ENCODE assay signal across 10 cellular contexts in genomic region chr1:162538815-162539431, GRCh38. TPM values are rescaled to one million over a fixed set of nuclear protein-coding genes. Genes with fewer than 3 reads are reported as not detected.
DNase-seq lines count a peak whose midpoint lies in the region; ATAC-seq and TF ChIP-seq lines count a peak whose summit lies in the region.
"Had no signal": no experiment of that assay in that cellular context is flagged by ENCODE, and none has a peak within 500 bp of the region (broad histone marks: within the 10 kb centered on the region; RNA-seq: fewer than 3 reads in every experiment).

No MANE protein-coding gene starts in this region.

- H3K4me1 ChIP-seq in mesodermal cell (ENCODE audit: control insufficient read depth, insufficient read depth, low read length, poor library complexity, severe bottlenecking) (no peaks in the 10 kb centered on the region), spleen (no peaks in the 10 kb centered on the region)

- H3K36me3 ChIP-seq in mesodermal cell (ENCODE audit: control insufficient read depth, insufficient read depth, low read length), result no peaks in the 10 kb centered on the region
- no peaks in the 10 kb centered on the region for H3K36me3 ChIP-seq in spleen

- H3K27ac ChIP-seq in mesodermal cell (ENCODE audit: low read depth, low read length, severe bottlenecking) (peak overlapping the region; percentile 24), spleen (no peak overlapping the region)

- H3K9me3 ChIP-seq in mesodermal cell (ENCODE audit: control insufficient read depth, low read length), result peaks cover under 1% of the 10 kb centered on the region
- peaks cover 0 to 17% (median 8%) of the 10 kb centered on the region in 8 donors for H3K9me3 ChIP-seq in spleen

- 100% methylated on average over 1 of the region's 1 CpG for WGBS in mesodermal cell (ENCODE audit: insufficient coverage in 2 of 2), 2 experiments
- 82 to 100% (median 86%) methylated on average over 1 of the region's 1 CpG for WGBS in spleen, 5 donors

- intact Hi-C loops in spleen (cut with DNase I; ENCODE audit: low total_unique reads), result no loop called here

- in situ Hi-C loops in astrocyte of the spinal cord (cut with HindIII; ENCODE audit: low sequenced_read_pairs), result no loop called here

- ATAC-seq in GM19397 (IDR thresholded peaks at IDR 0.05; ENCODE audit: unreplicated experiment), result no peak
- ATAC-seq: naive thymus-derived CD8-positive, alpha-beta T cell had no signal

- no peak for TF ChIP-seq CTCF in astrocyte of the spinal cord (IDR thresholded peaks at IDR 0.05; ENCODE audit: low read depth, low read length)
- no peak for TF ChIP-seq CTCF in spleen (IDR thresholded peaks at IDR 0.05 in 8 of 11, conservative IDR thresholded peaks at IDR 0.05 in 3 of 11)

- H3K27me3 ChIP-seq in spleen (replicated peaks in 1 of 7), result no peaks in the 10 kb centered on the region

- DNase-seq in EH (ENCODE audit: low read depth) (peak; percentile 95), MV-4-11 (lab: John Stamatoyannopoulos, UW) (peak; percentile 34), astrocyte of the spinal cord (ENCODE audit: low read depth, low spot score) (peak; percentile 93), nucleus accumbens (lab: John Stamatoyannopoulos, UW) (no peak), AML-193 (lab: John Stamatoyannopoulos, UW) (no peak), spleen (no peak)
- DNase-seq: head of caudate nucleus; naive thymus-derived CD8-positive, alpha-beta T cell had no signal

- H3K4me3 ChIP-seq in astrocyte of the spinal cord (ENCODE audit: low read depth, low read length) (no peak overlapping the region), mesodermal cell (ENCODE audit: extremely low read depth, insufficient read depth, low read length, poor library complexity, severe bottlenecking) (no peak overlapping the region), spleen (no peak overlapping the region)

- TF ChIP-seq POLR2A in spleen (IDR thresholded peaks at IDR 0.05), result no peak

RNA-seq across cellular contexts. Expression of gene UAP1, which starts 22.6 kb away (rescaled TPM):
- polyA plus RNA-seq in mesodermal cell (2013, experiment 1 of 2), result 42.5 TPM
- polyA plus RNA-seq in mesodermal cell (2013, experiment 2 of 2), result 44.0 TPM
- 10 to 100 TPM; 19.1 to 48.3 (median 24.5) TPM for total RNA-seq in spleen
- polyA plus RNA-seq in spleen, result 10 to 100 TPM; 13.1 to 18.5 (median 15.0) TPM

RNA-seq across cellular contexts. Expression of gene UHMK1, which starts 41.3 kb away (rescaled TPM):
- 13.5 TPM for polyA plus RNA-seq in mesodermal cell (2013, experiment 1 of 2)
- polyA plus RNA-seq in mesodermal cell (2013, experiment 2 of 2), result 12.6 TPM
- 10 to 100 TPM; 54.0 to 77.6 (median 65.5) TPM for total RNA-seq in spleen
- 10 to 100 TPM; 14.8 to 23.8 (median 17.3) TPM for polyA plus RNA-seq in spleen

Comparison
In these comparisons a context has a peak if more than half of its experiments do, and no peak if none do; other contexts are left out.
1. DNase-seq: peak in EH (single experiment), MV-4-11 (single experiment) and astrocyte of the spinal cord (single experiment); none in nucleus accumbens (0 of 56), AML-193 (0 of 2) and spleen (single experiment).